In the genomic region with DNA sequence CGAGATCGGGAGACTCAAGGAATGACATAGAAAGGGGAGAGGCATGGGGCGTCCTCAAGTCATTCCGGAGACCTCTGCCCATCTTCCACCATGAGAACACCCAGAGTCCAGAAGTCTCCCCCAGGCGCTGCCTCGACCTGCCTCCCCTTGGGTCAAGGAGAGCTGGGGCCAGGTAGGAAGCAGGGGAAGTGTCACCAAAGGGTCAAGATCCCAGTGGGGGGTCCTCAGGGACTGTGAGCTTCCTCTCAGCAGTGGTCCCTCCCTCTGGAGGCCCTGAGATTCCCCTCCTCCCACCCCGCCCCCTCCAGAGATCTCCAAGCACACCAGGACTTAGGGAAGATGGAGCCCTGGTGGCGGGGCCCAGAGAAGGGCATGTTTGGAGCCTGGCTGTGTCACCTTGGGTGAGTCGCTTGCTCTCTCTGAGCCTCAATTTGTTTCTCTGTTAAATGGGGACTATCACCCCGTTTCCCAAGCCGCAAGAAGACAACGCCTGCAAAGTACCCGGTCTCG, we compare ENCODE assay signal across 8 cellular contexts. TPM values are rescaled to one million over a fixed set of nuclear protein-coding genes. Genes with fewer than 3 reads are reported as not detected.
DNase-seq lines count a peak whose midpoint lies in the region; ATAC-seq and FAIRE-seq lines count a peak whose summit lies in the region.

No MANE protein-coding gene starts in this region.

- no peak for DNase-seq in T-helper 2 cell treated with Interferon-gamma antibody and Interleukin-4, amounts not matched to agents 5 μg/mL and 100 μg/mL, for 36 hours (ENCODE audit: low spot score)
- no peak for DNase-seq in T-helper 2 cell
- DNase-seq in activated CD8-positive, alpha-beta T cell treated with anti-CD3 and anti-CD28 coated beads, Interleukin-2, amount 10 ng/mL, durations not matched to agents 7 days and 5 days = peak; percentile 24
- DNase-seq in stimulated activated naive B cell treated with anti-CD40 and anti-IgM and Interleukin-4, amounts not matched to agents 10 μg/mL and 1 μg/mL and 100 μg/mL, for 72 hours = no peak
- DNase-seq in frontal cortex (ENCODE audit: low spot score in 2 of 2) = no peak

- CTCF ChIA-PET in activated CD8-positive, alpha-beta T cell treated with anti-CD3 and anti-CD28 coated beads, Interleukin-2, amount 10 ng/mL, durations not matched to agents 7 days and 5 days (lab: Charles Lee) = interaction anchor here (1.0 to 7.6 kb wide), 4 partner anchors 43 to 130 kb away, joined by 3 to 350 read pairs (median 20); partner anchors contain the start of gene CALM3

- POLR2A ChIA-PET in activated CD8-positive, alpha-beta T cell treated with anti-CD3 and anti-CD28 coated beads, Interleukin-2, amount 10 ng/mL, durations not matched to agents 7 days and 5 days (lab: Charles Lee) = interaction anchor here (0.6 to 3.8 kb wide), 4 partner anchors 49 to 402 kb away, joined by 3 to 26 read pairs (median 4); partner anchors contain the start of gene CALM3

- H3K4me3 Mint-ChIP-seq in T-helper 2 cell treated with Interferon-gamma antibody and Interleukin-4, amounts not matched to agents 5 μg/mL and 100 μg/mL, for 36 hours = peak overlapping the region; percentile 58
- H3K4me3 Mint-ChIP-seq in activated CD8-positive, alpha-beta T cell treated with anti-CD3 and anti-CD28 coated beads, Interleukin-2, amount 10 ng/mL, durations not matched to agents 7 days and 5 days = peak overlapping the region; percentile 49
- H3K4me3 Mint-ChIP-seq in stimulated activated naive B cell treated with anti-CD40 and anti-IgM and Interleukin-4, amounts not matched to agents 10 μg/mL and 1 μg/mL and 100 μg/mL, for 72 hours = peak overlapping the region; percentile 80 to 87

- H3K36me3 Mint-ChIP-seq in T-helper 2 cell treated with Interferon-gamma antibody and Interleukin-4, amounts not matched to agents 5 μg/mL and 100 μg/mL, for 36 hours (ENCODE audit: low read depth) = no peaks in the 10 kb centered on the region
- H3K36me3 Mint-ChIP-seq in activated CD8-positive, alpha-beta T cell treated with anti-CD3 and anti-CD28 coated beads, Interleukin-2, amount 10 ng/mL, durations not matched to agents 7 days and 5 days (ENCODE audit: low read depth) = no peaks in the 10 kb centered on the region
- peaks cover 4 to 14% of the 10 kb centered on the region in 2 donors for H3K36me3 Mint-ChIP-seq in stimulated activated naive B cell treated with anti-CD40 and anti-IgM and Interleukin-4, amounts not matched to agents 10 μg/mL and 1 μg/mL and 100 μg/mL, for 72 hours

- no peaks in the 10 kb centered on the region for H3K9me3 ChIP-seq in iPS-18a (ENCODE audit: control insufficient read depth, low read depth, low read length)

- no peaks in the 10 kb centered on the region for H3K9me3 Mint-ChIP-seq in T-helper 2 cell treated with Interferon-gamma antibody and Interleukin-4, amounts not matched to agents 5 μg/mL and 100 μg/mL, for 36 hours
- no peaks in the 10 kb centered on the region for H3K9me3 Mint-ChIP-seq in activated CD8-positive, alpha-beta T cell treated with anti-CD3 and anti-CD28 coated beads, Interleukin-2, amount 10 ng/mL, durations not matched to agents 7 days and 5 days (ENCODE audit: insufficient read depth)
- H3K9me3 Mint-ChIP-seq in stimulated activated naive B cell treated with anti-CD40 and anti-IgM and Interleukin-4, amounts not matched to agents 10 μg/mL and 1 μg/mL and 100 μg/mL, for 72 hours = no peaks in the 10 kb centered on the region

- H3K9ac ChIP-seq in iPS-18a (ENCODE audit: low read length) = no peak overlapping the region

- peaks cover 24% of the 10 kb centered on the region for H3K27me3 ChIP-seq in iPS-18a (ENCODE audit: control insufficient read depth, insufficient read depth, low read length)

- H3K4me3 ChIP-seq in iPS-18a (ENCODE audit: low read length) = peak overlapping the region; percentile 57

- H3K27ac Mint-ChIP-seq in T-helper 2 cell treated with Interferon-gamma antibody and Interleukin-4, amounts not matched to agents 5 μg/mL and 100 μg/mL, for 36 hours = peak overlapping the region; percentile 8
- H3K27ac Mint-ChIP-seq in activated CD8-positive, alpha-beta T cell treated with anti-CD3 and anti-CD28 coated beads, Interleukin-2, amount 10 ng/mL, durations not matched to agents 7 days and 5 days = peak overlapping the region; percentile 57
- peak overlapping the region; percentile 20 for H3K27ac Mint-ChIP-seq in stimulated activated naive B cell treated with anti-CD40 and anti-IgM and Interleukin-4, amounts not matched to agents 10 μg/mL and 1 μg/mL and 100 μg/mL, for 72 hours

- no peaks in the 10 kb centered on the region for H3K36me3 ChIP-seq in iPS-18a (ENCODE audit: control insufficient read depth, low read depth, low read length)

- H3K27me3 Mint-ChIP-seq in T-helper 2 cell treated with Interferon-gamma antibody and Interleukin-4, amounts not matched to agents 5 μg/mL and 100 μg/mL, for 36 hours (ENCODE audit: low read depth) = peaks cover 32% of the 10 kb centered on the region
- peaks cover 24% of the 10 kb centered on the region for H3K27me3 Mint-ChIP-seq in activated CD8-positive, alpha-beta T cell treated with anti-CD3 and anti-CD28 coated beads, Interleukin-2, amount 10 ng/mL, durations not matched to agents 7 days and 5 days (ENCODE audit: low read depth)
- peaks cover 28 to 36% of the 10 kb centered on the region in 2 donors for H3K27me3 Mint-ChIP-seq in stimulated activated naive B cell treated with anti-CD40 and anti-IgM and Interleukin-4, amounts not matched to agents 10 μg/mL and 1 μg/mL and 100 μg/mL, for 72 hours

- H3K4me1 ChIP-seq in iPS-18a (ENCODE audit: control insufficient read depth, low read depth, low read length) = peaks cover 22% of the 10 kb centered on the region

- ATAC-seq in activated CD8-positive, alpha-beta T cell treated with anti-CD3 and anti-CD28 coated beads, Interleukin-2, amount 10 ng/mL, durations not matched to agents 7 days and 5 days = no peak
- no peak for ATAC-seq in stimulated activated naive B cell treated with anti-CD40 and anti-IgM and Interleukin-4, amounts not matched to agents 10 μg/mL and 1 μg/mL and 100 μg/mL, for 72 hours (replicated peaks)
- ATAC-seq in GM21367 (IDR thresholded peaks at IDR 0.05; ENCODE audit: unreplicated experiment) = no peak
- no peak for ATAC-seq in HG02870 (IDR thresholded peaks at IDR 0.05; ENCODE audit: unreplicated experiment)

- H3K27ac ChIP-seq in iPS-18a (ENCODE audit: low read length) = no peak overlapping the region

- H3K4me1 Mint-ChIP-seq in T-helper 2 cell treated with Interferon-gamma antibody and Interleukin-4, amounts not matched to agents 5 μg/mL and 100 μg/mL, for 36 hours (ENCODE audit: low read depth) = peaks cover 17% of the 10 kb centered on the region
- H3K4me1 Mint-ChIP-seq in activated CD8-positive, alpha-beta T cell treated with anti-CD3 and anti-CD28 coated beads, Interleukin-2, amount 10 ng/mL, durations not matched to agents 7 days and 5 days (ENCODE audit: low read depth) = peaks cover 21% of the 10 kb centered on the region
- H3K4me1 Mint-ChIP-seq in stimulated activated naive B cell treated with anti-CD40 and anti-IgM and Interleukin-4, amounts not matched to agents 10 μg/mL and 1 μg/mL and 100 μg/mL, for 72 hours = peaks cover 21 to 27% of the 10 kb centered on the region in 2 donors

- FAIRE-seq in frontal cortex (lab: Jason Lieb, UNC) = no peak

RNA-seq across cellular contexts. Expression of gene DACT3, which starts 0.9 kb away (rescaled TPM):
- under 1 TPM; 0.42 TPM for total RNA-seq in activated CD8-positive, alpha-beta T cell treated with anti-CD3 and anti-CD28 coated beads, Interleukin-2, amount 10 ng/mL, durations not matched to agents 7 days and 5 days
- 17.5 TPM for total RNA-seq in frontal cortex

RNA-seq across cellular contexts. Expression of gene GNG8, which starts 24.1 kb away (rescaled TPM):
- total RNA-seq in activated CD8-positive, alpha-beta T cell treated with anti-CD3 and anti-CD28 coated beads, Interleukin-2, amount 10 ng/mL, durations not matched to agents 7 days and 5 days = not detected
- total RNA-seq in frontal cortex = not detected

RNA-seq across cellular contexts. Expression of gene PTGIR, which starts 35.2 kb away (rescaled TPM):
- total RNA-seq in activated CD8-positive, alpha-beta T cell treated with anti-CD3 and anti-CD28 coated beads, Interleukin-2, amount 10 ng/mL, durations not matched to agents 7 days and 5 days = 10 to 100 TPM in 1 of 2 experiments, 1 to 10 TPM in 1; 8.8 to 10.4 TPM
- total RNA-seq in frontal cortex = not detected

RNA-seq across cellular contexts. Expression of gene PRKD2, which starts 56.9 kb away (rescaled TPM):
- 100 to 1,000 TPM; 161 to 166 TPM for total RNA-seq in activated CD8-positive, alpha-beta T cell treated with anti-CD3 and anti-CD28 coated beads, Interleukin-2, amount 10 ng/mL, durations not matched to agents 7 days and 5 days
- 5.3 TPM for total RNA-seq in frontal cortex

RNA-seq across cellular contexts. Expression of gene CALM3, which starts 58.9 kb away (rescaled TPM):
- 100 to 1,000 TPM; 646 to 682 TPM for total RNA-seq in activated CD8-positive, alpha-beta T cell treated with anti-CD3 and anti-CD28 coated beads, Interleukin-2, amount 10 ng/mL, durations not matched to agents 7 days and 5 days
- total RNA-seq in frontal cortex = 211 TPM

Comparison
In these comparisons a context has a peak if more than half of its experiments do, and no peak if none do; other contexts are left out.
1. RNA of gene DACT3, which starts 0.9 kb away (total RNA-seq): 17.5 TPM in frontal cortex (single experiment); 0.42 TPM in activated CD8-positive, alpha-beta T cell treated with anti-CD3 and anti-CD28 coated beads, Interleukin-2, amount 10 ng/mL, durations not matched to agents 7 days and 5 days; every median in the first group is over 10 times any median in the second.
2. Peak in every context shown above with its lines, with median percentiles within 50 percentile points of each other: H3K27ac Mint-ChIP-seq and H3K4me3 Mint-ChIP-seq.